Comparison of ENCODE assay signal across 16 cellular contexts in genomic region chr12:98370976-98371375, GRCh38.
A peak's percentile ranks its signal among the peaks of the same experiment; 100 is the strongest.
DNase-seq lines count a peak whose midpoint lies in the region; FAIRE-seq and TF ChIP-seq lines count a peak whose summit lies in the region.
"Had no signal": no experiment of that assay in that cellular context is flagged by ENCODE, and none has a peak within 500 bp of the region (broad histone marks: within the 10 kb centered on the region; RNA-seq: fewer than 3 reads in every experiment).

No MANE protein-coding gene starts in this region.

- peaks cover 0 to 3% (median 0%) of the 10 kb centered on the region in 11 experiments; a peak in 1 of 22 replicates for H4K20me1 ChIP-seq in BLaER1 treated with 17β-estradiol and CSF1 and Interleukin-3, amounts not matched to agents 10 nM and 100 nM
- H4K20me1 ChIP-seq in OCI-LY7 (ENCODE audit: insufficient read depth, low read length) (no peaks in the 10 kb centered on the region), keratinocyte (ENCODE audit: control insufficient read depth, extremely low read depth, insufficient read depth, low read length) (no peaks in the 10 kb centered on the region)

- H3K9me3 ChIP-seq in BLaER1 treated with 17β-estradiol and CSF1 and Interleukin-3, amounts not matched to agents 10 nM and 100 nM (replicated peaks in 1 of 11) = peaks cover 9 to 23% (median 20%) of the 10 kb centered on the region in 11 experiments; a peak in 18 of 22 replicates
- H3K9me3 ChIP-seq in OCI-LY7 (ENCODE audit: low read length) (no peaks in the 10 kb centered on the region), keratinocyte (ENCODE audit: control insufficient read depth, low read depth, low read length) (no peaks in the 10 kb centered on the region)

- BruUV-seq in OCI-LY7 (replicated peaks; lab: Mats Ljungman, UMichigan) = no TSS peak

- peaks cover 42% of the 10 kb centered on the region for H3K27me3 Mint-ChIP-seq in activated CD4-positive, alpha-beta memory T cell treated with anti-CD3 and anti-CD28 coated beads, Interleukin-2, amount 10 ng/mL, durations not matched to agents 7 days and 5 days
- H3K27me3 Mint-ChIP-seq in activated CD4-positive, alpha-beta memory T cell treated with anti-CD3 and anti-CD28 coated beads for 36 hours = peaks cover 12% of the 10 kb centered on the region

- H3K9me1 ChIP-seq in keratinocyte (ENCODE audit: control insufficient read depth, extremely low read depth, insufficient read depth, low read length) = no peaks in the 10 kb centered on the region

- H3K9ac ChIP-seq in BLaER1 treated with 17β-estradiol and CSF1 and Interleukin-3, amounts not matched to agents 10 nM and 100 nM = no peak overlapping the region
- H3K9ac ChIP-seq in keratinocyte (ENCODE audit: control insufficient read depth, extremely low read depth, insufficient read depth, low read length) = no peak overlapping the region

- H3K9me2 ChIP-seq in OCI-LY7 (ENCODE audit: insufficient read depth, low read length) = no peaks in the 10 kb centered on the region

- H2AFZ ChIP-seq in OCI-LY7 (ENCODE audit: low read length) (peak overlapping the region; percentile 70; the same call in 1 of the 2 replicates), keratinocyte (ENCODE audit: control insufficient read depth, low read length) (no peak overlapping the region)

- TF ChIP-seq CTCF in OCI-LY7 (conservative IDR thresholded peaks at IDR 0.05; ENCODE audit: low read length) (no peak), keratinocyte (optimal IDR thresholded peaks at IDR 0.05 in 1 of 3, IDR thresholded peaks at IDR 0.05 in 1 of 3, conservative IDR thresholded peaks at IDR 0.05 in 1 of 3; ENCODE audit: extremely low read depth in 1 of 3, insufficient read depth in 2 of 3, low read length in 3 of 3) (no peak)

- no peak for DNase-seq in activated CD4-positive, alpha-beta memory T cell treated with anti-CD3 and anti-CD28 coated beads, Interleukin-2, amount 10 ng/mL, durations not matched to agents 7 days and 5 days
- DNase-seq in activated CD4-positive, alpha-beta memory T cell treated with anti-CD3 and anti-CD28 coated beads for 36 hours = no peak
- DNase-seq in OCI-LY7 (ENCODE audit: low spot score) (no peak), keratinocyte (ENCODE audit: low read depth, low spot score) (no peak), NCI-H2196 (lab: John Stamatoyannopoulos, UW; ENCODE audit: unreplicated experiment) (no peak), T1000 (lab: John Stamatoyannopoulos, UW) (no peak)
- DNase-seq: Calu3; CD4-positive, alpha-beta memory T cell; NCI-H1417 treated with DMSO at 0.1 percent for 48 hours; NCI-H1930; NCI-H446; NCI-H69 had no signal

- H3K36me3 Mint-ChIP-seq in activated CD4-positive, alpha-beta memory T cell treated with anti-CD3 and anti-CD28 coated beads, Interleukin-2, amount 10 ng/mL, durations not matched to agents 7 days and 5 days (ENCODE audit: low read depth) = peaks cover 16% of the 10 kb centered on the region
- no peaks in the 10 kb centered on the region for H3K36me3 Mint-ChIP-seq in activated CD4-positive, alpha-beta memory T cell treated with anti-CD3 and anti-CD28 coated beads for 36 hours
- H3K36me3 Mint-ChIP-seq: CD4-positive, alpha-beta memory T cell had no signal

- H3K4me1 Mint-ChIP-seq in activated CD4-positive, alpha-beta memory T cell treated with anti-CD3 and anti-CD28 coated beads, Interleukin-2, amount 10 ng/mL, durations not matched to agents 7 days and 5 days = peaks cover 31% of the 10 kb centered on the region
- H3K4me1 Mint-ChIP-seq in activated CD4-positive, alpha-beta memory T cell treated with anti-CD3 and anti-CD28 coated beads for 36 hours (ENCODE audit: low read depth) = peaks cover 10% of the 10 kb centered on the region

- peaks cover 3% of the 10 kb centered on the region for H3K9me3 Mint-ChIP-seq in activated CD4-positive, alpha-beta memory T cell treated with anti-CD3 and anti-CD28 coated beads, Interleukin-2, amount 10 ng/mL, durations not matched to agents 7 days and 5 days
- H3K9me3 Mint-ChIP-seq in activated CD4-positive, alpha-beta memory T cell treated with anti-CD3 and anti-CD28 coated beads for 36 hours = no peaks in the 10 kb centered on the region

- CTCF ChIA-PET in activated CD4-positive, alpha-beta memory T cell treated with anti-CD3 and anti-CD28 coated beads, Interleukin-2, amount 10 ng/mL, durations not matched to agents 7 days and 5 days (lab: Charles Lee) = interaction anchor here (0.6 to 1.3 kb wide), 3 partner anchors 19 to 410 kb away, joined by 3 to 4 read pairs (median 4); no protein-coding TSS in a partner anchor
- CTCF ChIA-PET in activated CD4-positive, alpha-beta memory T cell treated with anti-CD3 and anti-CD28 coated beads for 36 hours (lab: Charles Lee) = interaction anchor here (1.2 kb wide), 1 partner anchor 19 kb away, joined by 3 read pairs; no protein-coding TSS in a partner anchor
- CTCF ChIA-PET in OCI-LY7 (lab: Charles Lee; ENCODE audit: unreplicated experiment) = no interaction called here

- peak; percentile 29 for FAIRE-seq in keratinocyte (lab: Jason Lieb, UNC)
- FAIRE-seq: GM19239, H1 had no signal

- no peaks in the 10 kb centered on the region for H3K79me2 ChIP-seq in OCI-LY7 (ENCODE audit: insufficient read depth, low read depth, low read length)
- H3K79me2 ChIP-seq in keratinocyte (ENCODE audit: control insufficient read depth, insufficient read depth, low read length) = no peaks in the 10 kb centered on the region

- no peak overlapping the region for H3K4me3 Mint-ChIP-seq in activated CD4-positive, alpha-beta memory T cell treated with anti-CD3 and anti-CD28 coated beads, Interleukin-2, amount 10 ng/mL, durations not matched to agents 7 days and 5 days
- H3K4me3 Mint-ChIP-seq in activated CD4-positive, alpha-beta memory T cell treated with anti-CD3 and anti-CD28 coated beads for 36 hours = no peak overlapping the region

- H3K4me2 ChIP-seq in BLaER1 treated with 17β-estradiol and CSF1 and Interleukin-3, amounts not matched to agents 10 nM and 100 nM = peak overlapping the region; percentile 50 to 80 (median 67)
- H3K4me2 ChIP-seq in OCI-LY7 (ENCODE audit: low read length) (no peak overlapping the region), keratinocyte (ENCODE audit: control insufficient read depth, extremely low read depth, insufficient read depth, low read depth, low read length) (no peak overlapping the region)

- H3K4me1 ChIP-seq in BLaER1 treated with 17β-estradiol and CSF1 and Interleukin-3, amounts not matched to agents 10 nM and 100 nM = peaks cover 39 to 66% (median 57%) of the 10 kb centered on the region in 10 experiments
- H3K4me1 ChIP-seq in OCI-LY7 (ENCODE audit: insufficient read depth, low read length, poor library complexity, severe bottlenecking) = peaks cover 21% of the 10 kb centered on the region
- H3K4me1 ChIP-seq in keratinocyte (ENCODE audit: control insufficient read depth, extremely low read depth, insufficient read depth, low read length) = no peaks in the 10 kb centered on the region

- no peaks in the 10 kb centered on the region for H3K27me3 ChIP-seq in BLaER1 treated with 17β-estradiol and CSF1 and Interleukin-3, amounts not matched to agents 10 nM and 100 nM
- H3K27me3 ChIP-seq in keratinocyte (ENCODE audit: control insufficient read depth, extremely low read depth, insufficient read depth, low read length) = no peaks in the 10 kb centered on the region

- intact Hi-C loops in activated CD4-positive, alpha-beta memory T cell treated with anti-CD3 and anti-CD28 coated beads for 36 hours (cut with micrococcal nuclease) = no loop called here
- intact Hi-C loops in OCI-LY7 (cut with micrococcal nuclease; ENCODE audit: unreplicated experiment) = loop anchor here (5.0 to 10.0 kb wide), 4 partner anchors 214 to 1466 kb away; partner anchors contain the start of gene NEDD1

- H3K36me3 ChIP-seq in BLaER1 treated with 17β-estradiol and CSF1 and Interleukin-3, amounts not matched to agents 10 nM and 100 nM = peaks cover 0 to 20% (median 0%) of the 10 kb centered on the region in 11 experiments; a peak in 3 of 22 replicates
- H3K36me3 ChIP-seq in OCI-LY7 (ENCODE audit: insufficient read depth, low read length) (no peaks in the 10 kb centered on the region), keratinocyte (ENCODE audit: control insufficient read depth in 2 of 2, extremely low read depth in 1 of 2, insufficient read depth in 2 of 2, low read length in 2 of 2) (no peaks in the 10 kb centered on the region)

- POLR2A ChIA-PET in activated CD4-positive, alpha-beta memory T cell treated with anti-CD3 and anti-CD28 coated beads, Interleukin-2, amount 10 ng/mL, durations not matched to agents 7 days and 5 days (lab: Charles Lee) = no interaction called here
- POLR2A ChIA-PET in activated CD4-positive, alpha-beta memory T cell treated with anti-CD3 and anti-CD28 coated beads for 36 hours (lab: Charles Lee) = no interaction called here
- POLR2A ChIA-PET in OCI-LY7 (lab: Charles Lee) = interaction anchor here (0.5 to 1.8 kb wide), 6 partner anchors 15 to 1436 kb away, joined by 3 to 4 read pairs (median 3); no protein-coding TSS in a partner anchor

- dilution Hi-C loops in keratinocyte (cut with MboI; ENCODE audit: extremely low pct_ligation_motif_present, low sequenced_read_pairs) = no loop called here

- H3K27ac ChIP-seq in BLaER1 treated with 17β-estradiol and CSF1 and Interleukin-3, amounts not matched to agents 10 nM and 100 nM = peak overlapping the region in 1 of 11 experiments; percentile 2; a peak in 2 of 22 replicates
- H3K27ac ChIP-seq in OCI-LY7 (ENCODE audit: low read depth, low read length, poor library complexity, severe bottlenecking) (no peak overlapping the region), keratinocyte (ENCODE audit: control insufficient read depth, insufficient read depth, low read length) (no peak overlapping the region)

- H3K27ac Mint-ChIP-seq in activated CD4-positive, alpha-beta memory T cell treated with anti-CD3 and anti-CD28 coated beads, Interleukin-2, amount 10 ng/mL, durations not matched to agents 7 days and 5 days = peak overlapping the region; percentile 50
- H3K27ac Mint-ChIP-seq in activated CD4-positive, alpha-beta memory T cell treated with anti-CD3 and anti-CD28 coated beads for 36 hours = no peak overlapping the region

- 0 out of 20 replicates have a peak overlapping the region, but pooled peaks of 3 of the 10 experiments have one; percentile 7 to 8 (median 8) for H3K4me3 ChIP-seq in BLaER1 treated with 17β-estradiol and CSF1 and Interleukin-3, amounts not matched to agents 10 nM and 100 nM
- H3K4me3 ChIP-seq in OCI-LY7 (ENCODE audit: low read depth, low read length, poor library complexity, severe bottlenecking) (no peak overlapping the region), keratinocyte (ENCODE audit: control insufficient read depth in 2 of 3, extremely low read depth in 1 of 3, insufficient read depth in 2 of 3, low read depth in 1 of 3, low read length in 3 of 3) (no peak overlapping the region)
- H3K4me3 ChIP-seq: K562 had no signal

Comparison
In these comparisons a context has a peak if more than half of its experiments do, and no peak if none do; other contexts are left out.
1. H3K4me2 ChIP-seq: peak in BLaER1 treated with 17β-estradiol and CSF1 and Interleukin-3, amounts not matched to agents 10 nM and 100 nM (11 of 11); none in OCI-LY7 (single experiment) and keratinocyte (single experiment).